18 cellular contexts compared by ENCODE assay signal in the genomic region with DNA sequence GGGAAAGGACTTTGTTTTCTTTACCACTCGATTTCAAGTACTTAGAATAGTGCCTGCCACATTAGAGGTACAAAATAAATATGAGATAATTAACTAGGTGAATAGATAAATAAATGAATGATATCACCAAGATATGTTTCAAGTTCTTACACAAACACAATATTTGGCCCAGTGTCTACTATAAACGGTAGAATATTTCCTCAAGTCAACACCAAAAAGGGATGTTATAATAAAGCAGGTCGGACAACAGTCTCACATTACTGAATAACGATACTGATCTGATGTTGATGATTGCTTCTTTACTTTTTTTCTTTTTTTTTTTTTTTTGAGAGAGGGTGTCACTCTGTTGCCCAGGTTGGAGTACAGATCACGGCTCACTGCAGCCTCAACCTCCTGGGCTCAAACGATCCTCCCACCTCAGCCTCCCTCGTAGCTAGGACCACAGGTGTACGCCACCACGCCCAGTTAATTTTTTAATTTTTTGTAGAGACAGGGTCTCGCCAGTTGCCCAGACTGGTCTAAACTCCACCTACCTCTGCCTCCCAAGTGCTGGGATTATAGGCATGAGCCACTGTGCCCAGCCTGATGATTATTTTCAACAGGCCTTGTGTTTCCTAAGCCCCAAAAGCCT. TPM values are rescaled to one million over a fixed set of nuclear protein-coding genes. Genes with fewer than 3 reads are reported as not detected.
DNase-seq lines count a peak whose midpoint lies in the region; ATAC-seq and TF ChIP-seq lines count a peak whose summit lies in the region.
"Had no signal": no experiment of that assay in that cellular context is flagged by ENCODE, and none has a peak within 500 bp of the region (broad histone marks: within the 10 kb centered on the region; RNA-seq: fewer than 3 reads in every experiment).

No MANE protein-coding gene starts in this region.

- no peaks in the 10 kb centered on the region for H3K9me2 ChIP-seq in Loucy (replicated peaks; ENCODE audit: low read depth, low read length)

- H3K4me3 ChIP-seq in breast epithelium (no peak overlapping the region), mammary epithelial cell (replicated peaks in 1 of 3; ENCODE audit: insufficient read depth in 1 of 3, low read depth in 2 of 3, low read length in 3 of 3) (no peak overlapping the region), Loucy (ENCODE audit: low read length, poor library complexity, severe bottlenecking) (peak overlapping the region; percentile 42), endodermal cell (ENCODE audit: low read length) (no peak overlapping the region)
- H3K4me3 ChIP-seq: coronary artery, gastrocnemius medialis, psoas muscle had no signal

- H3K4me1 Mint-ChIP-seq in endodermal cell (peaks cover 19% of the 10 kb centered on the region), type B pancreatic cell (ENCODE audit: unreplicated experiment) (peaks cover 20% of the 10 kb centered on the region)
- peaks cover 37% of the 10 kb centered on the region for H3K4me1 Mint-ChIP-seq in stimulated activated naive CD8-positive, alpha-beta T cell treated with anti-CD3 and anti-CD28 coated beads, Interleukin-15, amount 100 ng/mL, for 72 hours

- H3K27ac ChIP-seq in breast epithelium (peak overlapping the region; percentile 7 to 66), mammary epithelial cell (ENCODE audit: insufficient read depth, low read depth, low read length) (no peak overlapping the region), endodermal cell (ENCODE audit: low read depth, low read length) (no peak overlapping the region)
- H3K27ac ChIP-seq: coronary artery, gastrocnemius medialis, psoas muscle had no signal

- H3K9ac ChIP-seq in mammary epithelial cell (ENCODE audit: insufficient read depth, low read length), result no peak overlapping the region
- no peak overlapping the region for H3K9ac ChIP-seq in Loucy (ENCODE audit: low read depth, low read length, poor library complexity, severe bottlenecking)
- no peak overlapping the region for H3K9ac ChIP-seq in endodermal cell (ENCODE audit: extremely low read depth, low read length, poor library complexity, severe bottlenecking)

- TF ChIP-seq CTCF in breast epithelium (IDR thresholded peaks at IDR 0.05), result no peak
- TF ChIP-seq CTCF in mammary epithelial cell (conservative IDR thresholded peaks at IDR 0.05 in 1 of 2, IDR thresholded peaks at IDR 0.05 in 1 of 2; ENCODE audit: extremely low read depth in 1 of 2, insufficient read depth in 1 of 2, low read depth in 1 of 2, low read length in 2 of 2), result no peak
- no peak for TF ChIP-seq CTCF in Loucy (conservative IDR thresholded peaks at IDR 0.05; ENCODE audit: low read length)
- TF ChIP-seq CTCF in endodermal cell (conservative IDR thresholded peaks at IDR 0.05), result no peak
- no peak for TF ChIP-seq CTCF in type B pancreatic cell (conservative IDR thresholded peaks at IDR 0.05)

- in situ Hi-C loops in mammary epithelial cell (cut with MboI; ENCODE audit: low sequenced_read_pairs in 2 of 2), result no loop called here

- H3K36me3 Mint-ChIP-seq in endodermal cell (ENCODE audit: low read depth) (peaks cover 3% of the 10 kb centered on the region), type B pancreatic cell (peaks cover 5% of the 10 kb centered on the region)

- H4K20me1 ChIP-seq in mammary epithelial cell (ENCODE audit: insufficient read depth, low read length) (no peaks in the 10 kb centered on the region), Loucy (ENCODE audit: insufficient read depth, low read length, poor library complexity, severe bottlenecking) (peaks cover 9% of the 10 kb centered on the region)

- H3K9me3 Mint-ChIP-seq in endodermal cell (peaks cover 3% of the 10 kb centered on the region), type B pancreatic cell (no peaks in the 10 kb centered on the region)
- no peaks in the 10 kb centered on the region for H3K9me3 Mint-ChIP-seq in stimulated activated naive CD8-positive, alpha-beta T cell treated with anti-CD3 and anti-CD28 coated beads, Interleukin-15, amount 100 ng/mL, for 72 hours

- H3K79me2 ChIP-seq in mammary epithelial cell (ENCODE audit: insufficient read depth, low read length) (peaks cover 39% of the 10 kb centered on the region), Loucy (ENCODE audit: insufficient read depth, low read length) (peaks cover 27% of the 10 kb centered on the region; the same call in 1 of the 2 replicates)

- dilution Hi-C loops in mammary epithelial cell (cut with HindIII; ENCODE audit: low sequenced_read_pairs), result no loop called here

- BruUV-seq in mammary epithelial cell (replicated peaks; lab: Mats Ljungman, UMichigan), result no TSS peak

- H3K4me2 ChIP-seq in mammary epithelial cell (ENCODE audit: insufficient read depth, low read depth, low read length) (no peak overlapping the region), Loucy (ENCODE audit: low read depth, low read length, poor library complexity, severe bottlenecking) (peak overlapping the region; percentile 76)

- H3K4me1 ChIP-seq in breast epithelium (no peaks in the 10 kb centered on the region), mammary epithelial cell (ENCODE audit: insufficient read depth, low read length) (peaks cover 17% of the 10 kb centered on the region), Loucy (ENCODE audit: insufficient read depth, low read length, poor library complexity, severe bottlenecking) (peaks cover 27% of the 10 kb centered on the region), endodermal cell (ENCODE audit: control insufficient read depth, insufficient read depth, low read length) (no peaks in the 10 kb centered on the region)

- H3K27me3 Mint-ChIP-seq in endodermal cell (ENCODE audit: insufficient read depth) (no peaks in the 10 kb centered on the region), type B pancreatic cell (peaks cover 14% of the 10 kb centered on the region)
- no peaks in the 10 kb centered on the region for H3K27me3 Mint-ChIP-seq in stimulated activated naive CD8-positive, alpha-beta T cell treated with anti-CD3 and anti-CD28 coated beads, Interleukin-15, amount 100 ng/mL, for 72 hours

- H3K27me3 ChIP-seq in breast epithelium, result no peaks in the 10 kb centered on the region
- H3K27me3 ChIP-seq in mammary epithelial cell (ENCODE audit: insufficient read depth, low read length), result no peaks in the 10 kb centered on the region
- no peaks in the 10 kb centered on the region for H3K27me3 ChIP-seq in Loucy (ENCODE audit: insufficient read depth, low read length, poor library complexity, severe bottlenecking)
- H3K27me3 ChIP-seq in endodermal cell (ENCODE audit: control insufficient read depth, insufficient read depth, low read length, poor library complexity, severe bottlenecking), result no peaks in the 10 kb centered on the region
- H3K27me3 ChIP-seq: gastrocnemius medialis, left lung had no signal

- DNase-seq in breast epithelium (ENCODE audit: low spot score in 2 of 2), result no peak
- DNase-seq in mammary epithelial cell, result no peak
- DNase-seq in endodermal cell, result peak; percentile 12
- no peak for DNase-seq in type B pancreatic cell (ENCODE audit: extremely low spot score, unreplicated experiment)
- DNase-seq in NCI-H524 (lab: John Stamatoyannopoulos, UW), result no peak
- DNase-seq in stimulated activated naive CD8-positive, alpha-beta T cell treated with anti-CD3 and anti-CD28 coated beads, Interleukin-15, amount 100 ng/mL, for 72 hours, result no peak
- DNase-seq: activated CD4-positive, alpha-beta T cell treated with anti-CD3 and anti-CD28 coated beads, Interleukin-2, amount 50 U/mL, for 1 hour; activated naive CD4-positive, alpha-beta T cell treated with anti-CD3 and anti-CD28 coated beads for 36 hours; activated T-cell treated with anti-CD3 and anti-CD28 coated beads for 4 hours; gastrocnemius medialis; left lung; OCI-M1; psoas muscle; stimulated activated CD4-positive, alpha-beta T cell treated with anti-CD3 and anti-CD28 coated beads, Interleukin-12 subunit alpha, Interleukin-12 subunit beta, amount 100 ng/mL, for 4 hours had no signal

- H3K4me3 Mint-ChIP-seq in endodermal cell (no peak overlapping the region), type B pancreatic cell (peak overlapping the region; percentile 23)
- H3K4me3 Mint-ChIP-seq in stimulated activated naive CD8-positive, alpha-beta T cell treated with anti-CD3 and anti-CD28 coated beads, Interleukin-15, amount 100 ng/mL, for 72 hours, result no peak overlapping the region

- no peak overlapping the region for H3K27ac Mint-ChIP-seq in endodermal cell
- H3K27ac Mint-ChIP-seq in type B pancreatic cell, result no peak overlapping the region
- H3K27ac Mint-ChIP-seq in stimulated activated naive CD8-positive, alpha-beta T cell treated with anti-CD3 and anti-CD28 coated beads, Interleukin-15, amount 100 ng/mL, for 72 hours, result no peak overlapping the region
- H3K27ac Mint-ChIP-seq: activated naive CD4-positive, alpha-beta T cell treated with anti-CD3 and anti-CD28 coated beads for 36 hours had no signal

- WGBS in mammary epithelial cell (ENCODE audit: low coverage, missing lambda C conversion rate), result 87% methylated on average over 8 of the region's 10 CpGs
- 95 to 96% methylated on average over 4 to 9 of the region's 10 CpGs for WGBS in endodermal cell (ENCODE audit: insufficient coverage in 1 of 2, insufficient read length in 1 of 2), 2 experiments

- H3F3A ChIP-seq in Loucy (ENCODE audit: low read depth), result peaks cover 3% of the 10 kb centered on the region; the same call in 1 of the 2 replicates

- H2AFZ ChIP-seq in mammary epithelial cell (ENCODE audit: low read depth, low read length) (no peak overlapping the region), Loucy (ENCODE audit: low read length) (no peak overlapping the region)

- H3K36me3 ChIP-seq in breast epithelium, result no peaks in the 10 kb centered on the region
- no peaks in the 10 kb centered on the region for H3K36me3 ChIP-seq in mammary epithelial cell (ENCODE audit: insufficient read depth, low read length)
- H3K36me3 ChIP-seq in Loucy (ENCODE audit: insufficient read depth, low read length), result no peaks in the 10 kb centered on the region
- H3K36me3 ChIP-seq in endodermal cell (ENCODE audit: control insufficient read depth, insufficient read depth, low read length), result no peaks in the 10 kb centered on the region
- H3K36me3 ChIP-seq: gastrocnemius medialis, left lung had no signal

- H3K9me3 ChIP-seq in breast epithelium (no peaks in the 10 kb centered on the region), mammary epithelial cell (replicated peaks; ENCODE audit: insufficient read depth, low read length) (no peaks in the 10 kb centered on the region), Loucy (ENCODE audit: insufficient read depth, low read depth, low read length) (no peaks in the 10 kb centered on the region), endodermal cell (ENCODE audit: control insufficient read depth, low read length) (no peaks in the 10 kb centered on the region)
- H3K9me3 ChIP-seq: gastrocnemius medialis, left lung, psoas muscle had no signal

- no peak for TF ChIP-seq POLR2A in breast epithelium (IDR thresholded peaks at IDR 0.05)

- CTCF ChIA-PET in mammary epithelial cell (lab: Charles Lee; ENCODE audit: low non-redundant PET), result no interaction called here

- intact Hi-C loops in breast epithelium (cut with DNase I; ENCODE audit: low total_unique reads) (loop anchor here (5.0 kb wide), 1 partner anchor 254 kb away; no protein-coding TSS in a partner anchor), mammary epithelial cell (cut with micrococcal nuclease) (no loop called here)

- no peak for ATAC-seq in GM19328 (IDR thresholded peaks at IDR 0.05; ENCODE audit: unreplicated experiment)
- no peak for ATAC-seq in stimulated activated naive CD8-positive, alpha-beta T cell treated with anti-CD3 and anti-CD28 coated beads, Interleukin-15, amount 100 ng/mL, for 72 hours
- ATAC-seq: gastrocnemius medialis, left lung, psoas muscle, SK-N-SH treated with all-trans-retinoic acid at 6 μM for 48 hours had no signal

RNA-seq across cellular contexts. Expression of gene MANBA, which starts 2.4 kb away (rescaled TPM):
- total RNA-seq in breast epithelium, result 10 to 100 TPM; 47.8 to 56.2 (median 49.8) TPM
- total RNA-seq in mammary epithelial cell, result 10 to 100 TPM; 21.6 to 44.0 TPM
- polyA plus RNA-seq in mammary epithelial cell, result 8.2 TPM
- 20.1 TPM for polyA minus RNA-seq in mammary epithelial cell
- total RNA-seq in endodermal cell, result 10 to 100 TPM; 30.4 to 32.0 TPM
- 17.3 TPM for polyA plus RNA-seq in endodermal cell (2013, experiment 1 of 2)
- polyA plus RNA-seq in endodermal cell (2013, experiment 2 of 2), result 14.6 TPM
- total RNA-seq in type B pancreatic cell (ENCODE audit: low replicate concordance), result 32.4 and 38.0 TPM in 2 replicates

Comparison
In these comparisons a context has a peak if more than half of its experiments do, and no peak if none do; other contexts are left out.
1. H3K27ac ChIP-seq: peak in breast epithelium (2 of 2); none in mammary epithelial cell (single experiment) and endodermal cell (single experiment).